8 cellular contexts compared by ENCODE assay signal in the genomic region with DNA sequence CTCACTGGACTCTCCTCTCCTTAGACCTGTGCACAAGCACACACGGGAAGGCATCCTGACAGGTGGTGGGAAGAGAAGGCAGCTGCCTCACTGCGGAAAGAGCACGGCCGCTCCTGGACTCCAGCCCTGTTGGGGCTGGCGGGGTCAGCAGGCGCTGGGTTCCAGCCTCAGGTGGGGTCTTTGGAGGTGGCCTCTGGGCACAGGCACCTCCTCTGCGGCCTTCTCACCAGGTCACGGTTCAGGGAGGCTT. TPM values are rescaled to one million over a fixed set of nuclear protein-coding genes. Genes with fewer than 3 reads are reported as not detected.
DNase-seq lines count a peak whose midpoint lies in the region; ATAC-seq, FAIRE-seq and TF ChIP-seq lines count a peak whose summit lies in the region.

No MANE protein-coding gene starts in this region.

- peak overlapping the region; percentile 91 for H3K9ac ChIP-seq in mesendoderm (ENCODE audit: low read length)

- H3K79me1 ChIP-seq in mesendoderm (ENCODE audit: low read length), result peaks cover 10% of the 10 kb centered on the region

- TF ChIP-seq CTCF in heart right ventricle (IDR thresholded peaks at IDR 0.05) (no peak), brain (conservative IDR thresholded peaks at IDR 0.05) (no peak)

- H3K9me3 Mint-ChIP-seq in brain, result no peaks in the 10 kb centered on the region

- H4K5ac ChIP-seq in mesendoderm (ENCODE audit: low read length), result no peak overlapping the region

- H3K36me3 ChIP-seq in heart right ventricle (peaks cover 0 to 6% (median 0%) of the 10 kb centered on the region in 9 donors), mesendoderm (ENCODE audit: control insufficient read depth, insufficient read depth, low read length) (no peaks in the 10 kb centered on the region)

- no peak overlapping the region for H2BK120ac ChIP-seq in mesendoderm (ENCODE audit: low read depth, low read length)

- H3K23ac ChIP-seq in mesendoderm (ENCODE audit: low read length), result no peak overlapping the region

- peak overlapping the region in 9 of 10 donors; percentile 54 to 85 (median 70) for H3K4me3 ChIP-seq in heart right ventricle
- H3K4me3 ChIP-seq in mesendoderm (ENCODE audit: low read length), result no peak overlapping the region

- H3K27ac ChIP-seq in heart right ventricle (peak overlapping the region in 9 of 10 donors; percentile 56 to 91 (median 86)), mesendoderm (ENCODE audit: low read depth, low read length) (no peak overlapping the region)

- H3K56ac ChIP-seq in mesendoderm (ENCODE audit: low read length), result peak overlapping the region; percentile 96

- peak overlapping the region; percentile 82 for H2AK5ac ChIP-seq in mesendoderm (ENCODE audit: low read length)

- H4K8ac ChIP-seq in mesendoderm (ENCODE audit: low read depth, low read length), result no peak overlapping the region

- H3K4me2 ChIP-seq in mesendoderm (ENCODE audit: low read length), result peak overlapping the region; percentile 83

- H3K27me3 Mint-ChIP-seq in brain, result peaks cover 12% of the 10 kb centered on the region

- ATAC-seq in heart right ventricle, result no peak

- no peak overlapping the region for H2BK15ac ChIP-seq in mesendoderm (replicated peaks; ENCODE audit: low read depth)

- peak overlapping the region; percentile 77 to 81 (median 79) for H3K4me3 Mint-ChIP-seq in brain

- no peak overlapping the region for H2BK5ac ChIP-seq in mesendoderm (ENCODE audit: low read length)

- H3K79me2 ChIP-seq in mesendoderm (ENCODE audit: control insufficient read depth, insufficient read depth, low read length), result peaks cover 38% of the 10 kb centered on the region

- no peaks in the 10 kb centered on the region for H3K9me3 ChIP-seq in heart right ventricle

- H3K27me3 ChIP-seq in heart right ventricle, result peaks cover 0 to 12% (median 0%) of the 10 kb centered on the region in 7 donors
- no peaks in the 10 kb centered on the region for H3K27me3 ChIP-seq in mesendoderm (ENCODE audit: insufficient read depth, low read length, poor library complexity)

- peaks cover 49% of the 10 kb centered on the region for H3K4me1 Mint-ChIP-seq in brain

- FAIRE-seq in GM19239 (lab: Jason Lieb, UNC), result no peak

- WGBS in heart right ventricle, 2 donors, result 50 to 56% methylated on average over 8 of the region's 8 CpGs
- no CpG with 5 or more reads among the region's 8 CpGs for WGBS in mesendoderm (ENCODE audit: extremely low coverage, insufficient coverage, low lambda C conversion rate)

- peak overlapping the region; percentile 72 to 94 (median 86) for H3K27ac Mint-ChIP-seq in brain

- H3K4me1 ChIP-seq in heart right ventricle (peaks cover 17 to 64% (median 51%) of the 10 kb centered on the region in 9 donors), mesendoderm (ENCODE audit: control insufficient read depth, low read depth, low read length) (peaks cover 4% of the 10 kb centered on the region)

- intact Hi-C loops in heart right ventricle (cut with DNase I) (loop anchor here in 1 of 10 donors (10.0 kb wide), 1 partner anchor 66 kb away; a partner anchor contains a TSS), cardiac septum (cut with DNase I) (no loop called here)

- no peak for DNase-seq in heart right ventricle
- no peak for DNase-seq in cardiac septum (ENCODE audit: low spot score)
- DNase-seq in mesendoderm, result no peak
- no peak for DNase-seq in NCI-H2107 treated with DMSO at 0.1 percent for 48 hours (lab: John Stamatoyannopoulos, UW; ENCODE audit: unreplicated experiment)
- DNase-seq in GM19239 (ENCODE audit: insufficient read length, low spot score), result no peak
- DNase-seq in stimulated activated CD4-positive, alpha-beta T cell treated with anti-CD3 and anti-CD28 coated beads, Interleukin-1b, Interleukin-23, amount 100 ng/mL, for 48 hours, result no peak
- no peak for DNase-seq in activated CD4-positive, alpha-beta T cell treated with anti-CD3 and anti-CD28 coated beads, Interleukin-2, amount 50 U/mL, for 1 hour

- peaks cover 5% of the 10 kb centered on the region for H3K36me3 Mint-ChIP-seq in brain

- no peak overlapping the region for H3K4ac ChIP-seq in mesendoderm (ENCODE audit: low read depth, low read length)

- H3K18ac ChIP-seq in mesendoderm (ENCODE audit: low read length), result peak overlapping the region; percentile 63

RNA-seq across cellular contexts. Expression of a gene that starts 0.6 kb away (rescaled TPM):
- total RNA-seq in heart right ventricle, result 100 to 1,000 TPM; 104 to 209 (median 133) TPM
- polyA plus RNA-seq in heart right ventricle, result 100 to 1,000 TPM in 1 of 2 donors, 10 to 100 TPM in 1; 94.4 to 250 TPM
- total RNA-seq in cardiac septum, result 140 TPM
- 96.6 TPM for polyA plus RNA-seq in brain (ENCODE audit: insufficient read depth, low read depth, low replicate concordance)
- 125 TPM for polyA plus RNA-seq in mesendoderm (2013, experiment 1 of 2)
- polyA plus RNA-seq in mesendoderm (2013, experiment 2 of 2), result 136 TPM

RNA-seq across cellular contexts. Expression of a gene that starts 20.6 kb away (rescaled TPM):
- total RNA-seq in heart right ventricle (1 to 10 TPM in 4 of 10 donors, under 1 TPM in 4, not detected in 2; 0.42 to 2.0 (median 1.00) TPM), cardiac septum (0.46 TPM)
- polyA plus RNA-seq in heart right ventricle (under 1 TPM; 0.07 to 0.22 TPM), brain (ENCODE audit: insufficient read depth, low read depth, low replicate concordance) (0.41 TPM)
- 0.04 TPM for polyA plus RNA-seq in mesendoderm (2013, experiment 1 of 2)
- 0.04 TPM for polyA plus RNA-seq in mesendoderm (2013, experiment 2 of 2)

RNA-seq across cellular contexts. Expression of a gene that starts 55.6 kb away (rescaled TPM):
- 1,000 to 10,000 TPM in 3 of 10 donors, 100 to 1,000 TPM in 7; 731 to 1,223 (median 884) TPM for total RNA-seq in heart right ventricle
- 1,000 to 10,000 TPM; 1,120 to 1,194 TPM for polyA plus RNA-seq in heart right ventricle
- 918 TPM for total RNA-seq in cardiac septum
- polyA plus RNA-seq in brain (ENCODE audit: insufficient read depth, low read depth, low replicate concordance), result 360 TPM
- polyA plus RNA-seq in mesendoderm (2013, experiment 1 of 2), result 8.3 TPM
- polyA plus RNA-seq in mesendoderm (2013, experiment 2 of 2), result 7.8 TPM
